ENCODE assay signal across 1 cellular context in genomic region chr10:72292223-72292691, GRCh38.
TF ChIP-seq lines count a peak whose summit lies in the region.

No MANE protein-coding gene starts in this region.

TF ChIP-seq in GM12878, 131 proteins besides CTCF, POLR2A, EP300 and RAD21 (continued from another document and continues in another):
- TF ChIP-seq SPI1 (IDR thresholded peaks at IDR 0.05; ENCODE audit: borderline replicate concordance, insufficient read depth, low read depth, low read length), result no peak
- TF ChIP-seq ATF7 (IDR thresholded peaks at IDR 0.05; ENCODE audit: low read depth), result no peak
- TF ChIP-seq FOXM1 (IDR thresholded peaks at IDR 0.05; ENCODE audit: low read depth, low read length), result peak; percentile 39; the same call in 1 of the 2 replicates
- no peak for TF ChIP-seq ZNF592 (IDR thresholded peaks at IDR 0.05)
- no peak for TF ChIP-seq BCLAF1 (IDR thresholded peaks at IDR 0.05)
- TF ChIP-seq CREB1 (IDR thresholded peaks at IDR 0.05; ENCODE audit: low read depth), result 0 out of 2 replicates have a peak, but pooled peaks have one; percentile 21
- TF ChIP-seq IRF4 (IDR thresholded peaks at IDR 0.05; ENCODE audit: low read depth, low read length), result no peak
- no peak for TF ChIP-seq RELB (IDR thresholded peaks at IDR 0.05; ENCODE audit: low read depth)
- no peak; the same call in 1 of the 2 replicates for TF ChIP-seq ZBED1 (IDR thresholded peaks at IDR 0.05; ENCODE audit: borderline replicate concordance)
- 0 out of 2 replicates have a peak, but pooled peaks have one; percentile 24 for TF ChIP-seq ZNF687 (IDR thresholded peaks at IDR 0.05)
- no peak for TF ChIP-seq NFXL1 (IDR thresholded peaks at IDR 0.05; ENCODE audit: borderline replicate concordance)
- peak; percentile 99 for TF ChIP-seq EED (IDR thresholded peaks at IDR 0.05; ENCODE audit: low read depth)
- no peak for TF ChIP-seq NR2F1 (conservative IDR thresholded peaks at IDR 0.05)
- TF ChIP-seq JUNB (IDR thresholded peaks at IDR 0.05), result peak; percentile 92
- no peak for TF ChIP-seq NFYA (IDR thresholded peaks at IDR 0.05; ENCODE audit: borderline replicate concordance, low read depth, low read length)
- no peak for TF ChIP-seq LARP7 (IDR thresholded peaks at IDR 0.05)
- no peak for TF ChIP-seq GABPA (IDR thresholded peaks at IDR 0.05; ENCODE audit: low read depth)
- peak; percentile 72 to 74; a peak in 3 of 4 replicates for TF ChIP-seq IKZF2 (IDR thresholded peaks at IDR 0.05)
- no peak for TF ChIP-seq SUZ12 (IDR thresholded peaks at IDR 0.05; ENCODE audit: unreplicated experiment)
- TF ChIP-seq PAX5 (IDR thresholded peaks at IDR 0.05; ENCODE audit: borderline replicate concordance, low read depth, low read length), result no peak
- TF ChIP-seq CEBPZ (IDR thresholded peaks at IDR 0.05; ENCODE audit: low read depth, low read length), result no peak
- no peak for TF ChIP-seq FOS (IDR thresholded peaks at IDR 0.05; ENCODE audit: borderline replicate concordance, extremely low read depth, insufficient read length)
- TF ChIP-seq ZBTB4 (CRISPR knock-in tag; IDR thresholded peaks at IDR 0.05), result no peak
- no peak for TF ChIP-seq SREBF1 (IDR thresholded peaks at IDR 0.05; ENCODE audit: low read length)
- TF ChIP-seq DPF2 (IDR thresholded peaks at IDR 0.05), result peak; percentile 52; the same call in 1 of the 2 replicates
- TF ChIP-seq BCL3 (IDR thresholded peaks at IDR 0.05; ENCODE audit: borderline replicate concordance, insufficient read depth, low read depth, low read length, poor library complexity, severe bottlenecking), result peak; percentile 48
- no peak for TF ChIP-seq TCF7 (IDR thresholded peaks at IDR 0.05; ENCODE audit: borderline replicate concordance)
- no peak for TF ChIP-seq JUND (IDR thresholded peaks at IDR 0.05; ENCODE audit: low read depth, low read length)
- peak; percentile 60; the same call in 1 of the 2 replicates for TF ChIP-seq ATF2 (IDR thresholded peaks at IDR 0.05; ENCODE audit: low read length)
- peak in 1 of 2 experiments; percentile 59; a peak in 1 of 4 replicates for TF ChIP-seq ETV6 (conservative IDR thresholded peaks at IDR 0.05 in 1 of 2, IDR thresholded peaks at IDR 0.05 in 1 of 2; ENCODE audit: borderline replicate concordance in 1 of 2, low read depth in 1 of 2)
- no peak for TF ChIP-seq ZNF217 (IDR thresholded peaks at IDR 0.05)
- no peak for TF ChIP-seq MEF2B (IDR thresholded peaks at IDR 0.05; ENCODE audit: partially characterized antibody, poor library complexity, severe bottlenecking)
- TF ChIP-seq NR2C2 (IDR thresholded peaks at IDR 0.05; ENCODE audit: borderline replicate concordance, control insufficient read depth, insufficient read length, low read depth), result no peak
- no peak for TF ChIP-seq BACH1 (IDR thresholded peaks at IDR 0.05; ENCODE audit: borderline replicate concordance)
- no peak for TF ChIP-seq MTA2 (IDR thresholded peaks at IDR 0.05; ENCODE audit: low read depth)
- TF ChIP-seq MYB (IDR thresholded peaks at IDR 0.05; ENCODE audit: borderline replicate concordance, low read depth, low read length), result no peak
- TF ChIP-seq PAX8 (IDR thresholded peaks at IDR 0.05), result no peak
